ENCODE assay signal across 8 cellular contexts in the genomic region with DNA sequence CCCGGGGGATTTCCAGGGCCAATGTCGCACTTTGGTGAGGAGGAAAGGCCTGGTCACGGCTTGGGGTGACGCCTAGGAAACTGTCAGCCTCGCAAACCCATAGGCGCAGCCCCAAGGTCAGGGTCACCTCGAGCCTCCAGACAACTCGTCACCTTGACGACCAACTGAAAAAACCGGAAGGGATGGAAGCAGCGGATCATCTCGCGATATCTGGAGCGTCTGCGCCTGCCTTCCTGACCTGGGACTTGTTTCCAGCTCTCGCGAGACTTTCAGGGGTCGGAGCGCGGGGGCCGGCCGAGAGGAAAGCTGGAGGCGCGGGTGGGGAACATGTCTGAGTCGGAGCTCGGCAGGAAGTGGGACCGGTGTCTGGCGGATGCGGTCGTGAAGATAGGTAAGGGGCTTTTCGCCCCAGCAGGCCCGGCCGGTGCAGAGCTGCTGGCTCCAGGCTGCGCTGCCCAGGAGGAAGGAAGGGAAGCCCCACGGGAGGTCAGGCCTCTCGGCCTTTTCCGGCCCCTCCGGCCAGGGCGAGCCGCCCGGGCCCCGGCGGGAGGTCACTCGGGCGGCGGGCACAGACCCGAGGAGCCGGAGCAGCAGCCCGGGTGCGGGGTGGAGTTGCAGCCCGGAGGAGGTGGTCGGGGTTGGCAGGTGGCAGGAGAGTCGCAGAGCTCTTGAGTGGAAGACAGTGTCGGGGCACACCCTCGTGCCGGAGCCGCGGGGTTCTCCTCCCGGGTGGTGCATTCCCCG. TPM values are rescaled to one million over a fixed set of nuclear protein-coding genes. Genes with fewer than 3 reads are reported as not detected.
A peak's percentile ranks its signal among the peaks of the same experiment; 100 is the strongest.
DNase-seq lines count a peak whose midpoint lies in the region; ATAC-seq and TF ChIP-seq lines count a peak whose summit lies in the region.

No MANE protein-coding gene starts in this region.

- peak; percentile 25 to 31 for TF ChIP-seq RAD21 in liver (IDR thresholded peaks at IDR 0.05)

- peaks cover 32% of the 10 kb centered on the region for H3K36me3 Mint-ChIP-seq in CD4-positive, alpha-beta T cell (ENCODE audit: low read depth)
- peaks cover 21% of the 10 kb centered on the region for H3K36me3 Mint-ChIP-seq in activated CD4-positive, alpha-beta memory T cell treated with anti-CD3 and anti-CD28 coated beads for 36 hours

- peak overlapping the region; percentile 100 for H3K27ac ChIP-seq in CD4-positive, alpha-beta T cell (ENCODE audit: low read depth, low read length)
- peak overlapping the region in 58 of 59 donors; percentile 60 to 97 (median 87) for H3K27ac ChIP-seq in dorsolateral prefrontal cortex
- peak overlapping the region; percentile 81 to 92 for H3K27ac ChIP-seq in liver (ENCODE audit: low read depth in 1 of 2, low read length in 2 of 2)

- intact Hi-C loops in CD4-positive, alpha-beta T cell (cut with DNase I, micrococcal nuclease), result loop anchor here (1.0 to 5.0 kb wide), 9 partner anchors 45 to 640 kb away; partner anchors contain the start of genes NBL1 (in 2 of the 2), CAPZB (in 1 of the 2), IFFO2 (in 1 of the 2) and UBR4 (in 1 of the 2)
- intact Hi-C loops in activated CD4-positive, alpha-beta memory T cell treated with anti-CD3 and anti-CD28 coated beads for 36 hours (cut with micrococcal nuclease), result loop anchor here (1.0 to 10.0 kb wide), 8 partner anchors 9 to 672 kb away; partner anchors contain the start of genes CAPZB, NBL1, OTUD3 and UBR4
- intact Hi-C loops in dorsolateral prefrontal cortex (cut with DNase I), result loop anchor here (2.0 to 10.0 kb wide), 5 partner anchors 55 to 284 kb away; partner anchors contain the start of genes AKR7A2 (in 1 of the 2), CAPZB (in 1 of the 2) and SLC66A1 (in 1 of the 2)

- no peaks in the 10 kb centered on the region for H3K27me3 ChIP-seq in CD4-positive, alpha-beta T cell (ENCODE audit: control insufficient read depth, insufficient read depth, low read length)
- H3K27me3 ChIP-seq in dorsolateral prefrontal cortex (no peaks in the 10 kb centered on the region), liver (ENCODE audit: control insufficient read depth in 4 of 4, insufficient read depth in 4 of 4, low read length in 3 of 4) (no peaks in the 10 kb centered on the region)

- H3K4me3 ChIP-seq in dorsolateral prefrontal cortex, result peak overlapping the region; percentile 73 to 100 (median 95)
- H3K4me3 ChIP-seq in liver (ENCODE audit: low read depth in 1 of 3, low read length in 3 of 3), result peak overlapping the region; percentile 74 to 98 (median 76)

- H3K4me3 Mint-ChIP-seq in CD4-positive, alpha-beta T cell, result peak overlapping the region; percentile 96
- H3K4me3 Mint-ChIP-seq in activated CD4-positive, alpha-beta memory T cell treated with anti-CD3 and anti-CD28 coated beads for 36 hours, result peak overlapping the region; percentile 92

- no peaks in the 10 kb centered on the region for H3K27me3 Mint-ChIP-seq in CD4-positive, alpha-beta T cell
- H3K27me3 Mint-ChIP-seq in activated CD4-positive, alpha-beta memory T cell treated with anti-CD3 and anti-CD28 coated beads for 36 hours, result no peaks in the 10 kb centered on the region

- peak; percentile 92 to 97 (median 94) for DNase-seq in CD4-positive, alpha-beta T cell
- DNase-seq in NCI-H82 (lab: John Stamatoyannopoulos, UW), result peak; percentile 99
- DNase-seq in activated CD4-positive, alpha-beta memory T cell treated with anti-CD3 and anti-CD28 coated beads for 36 hours, result peak; percentile 99
- DNase-seq in dorsolateral prefrontal cortex, result peak; percentile 87 to 98 (median 96)
- DNase-seq in stimulated activated CD4-positive, alpha-beta T cell treated with anti-CD3 and anti-CD28 coated beads, Interleukin-4, amount 100 ng/mL, for 1 hour, result peak; percentile 94

- peak; percentile 63 for ATAC-seq in CD4-positive, alpha-beta T cell (ENCODE audit: poor library complexity)
- ATAC-seq in GM19452 (IDR thresholded peaks at IDR 0.05; ENCODE audit: unreplicated experiment), result peak; percentile 88
- ATAC-seq in HG03575 (IDR thresholded peaks at IDR 0.05; ENCODE audit: extremely low read depth, insufficient number of reproducible peaks, low FRiP score, unreplicated experiment), result peak; percentile 46

- POLR2A ChIA-PET in CD4-positive, alpha-beta T cell (lab: Charles Lee), result interaction anchor here (0.7 to 4.7 kb wide), 37 partner anchors 10 to 641 kb away, joined by 3 to 74 read pairs (median 5); partner anchors contain the start of genes AKR7A2, CAPZB, EMC1 and IFFO2
- POLR2A ChIA-PET in activated CD4-positive, alpha-beta memory T cell treated with anti-CD3 and anti-CD28 coated beads for 36 hours (lab: Charles Lee), result interaction anchor here (0.5 to 1.3 kb wide), 8 partner anchors 9 to 348 kb away, joined by 3 to 6 read pairs (median 4); partner anchors contain the start of gene NBL1

- H3K4me1 Mint-ChIP-seq in CD4-positive, alpha-beta T cell (ENCODE audit: low read depth), result peaks cover 49% of the 10 kb centered on the region
- peaks cover 45% of the 10 kb centered on the region for H3K4me1 Mint-ChIP-seq in activated CD4-positive, alpha-beta memory T cell treated with anti-CD3 and anti-CD28 coated beads for 36 hours (ENCODE audit: low read depth)

- TF ChIP-seq CTCF in CD4-positive, alpha-beta T cell (IDR thresholded peaks at IDR 0.05), result no peak
- TF ChIP-seq CTCF in dorsolateral prefrontal cortex (IDR thresholded peaks at IDR 0.05 in 54 of 56, conservative IDR thresholded peaks at IDR 0.05 in 2 of 56; ENCODE audit: low read depth in 1 of 56, partially characterized antibody in 56 of 56) (peak in 12 of 56 donors; percentile 7 to 36 (median 22)), liver (IDR thresholded peaks at IDR 0.05; ENCODE audit: low read depth, low read length, missing input control) (no peak)

- H3K4me1 ChIP-seq in liver (ENCODE audit: control insufficient read depth in 4 of 4, insufficient read depth in 4 of 4, low read length in 3 of 4), result peaks cover 0 to 23% (median 9%) of the 10 kb centered on the region in 4 donors

- H3K27ac Mint-ChIP-seq in CD4-positive, alpha-beta T cell, result peak overlapping the region; percentile 100
- peak overlapping the region; percentile 100 for H3K27ac Mint-ChIP-seq in activated CD4-positive, alpha-beta memory T cell treated with anti-CD3 and anti-CD28 coated beads for 36 hours

- H3K36me3 ChIP-seq in liver (ENCODE audit: control insufficient read depth in 4 of 4, insufficient read depth in 3 of 4, low read depth in 1 of 4, low read length in 3 of 4), result no peaks in the 10 kb centered on the region

- no peaks in the 10 kb centered on the region for H3K9me3 Mint-ChIP-seq in CD4-positive, alpha-beta T cell
- H3K9me3 Mint-ChIP-seq in activated CD4-positive, alpha-beta memory T cell treated with anti-CD3 and anti-CD28 coated beads for 36 hours, result no peaks in the 10 kb centered on the region

- WGBS in liver, result under 1% methylated on average over 60 of the region's 60 CpGs

- CTCF ChIA-PET in CD4-positive, alpha-beta T cell (lab: Charles Lee), result interaction anchor here (0.6 to 2.6 kb wide), 9 partner anchors 9 to 1187 kb away, joined by 3 to 11 read pairs (median 6); no protein-coding TSS in a partner anchor
- CTCF ChIA-PET in activated CD4-positive, alpha-beta memory T cell treated with anti-CD3 and anti-CD28 coated beads for 36 hours (lab: Charles Lee), result interaction anchor here (0.9 to 2.8 kb wide), 7 partner anchors 15 to 219 kb away, joined by 3 to 10 read pairs (median 3); no protein-coding TSS in a partner anchor

- peak overlapping the region; percentile 51 to 62 for H3K9ac ChIP-seq in liver (ENCODE audit: low read depth in 1 of 2, low read length in 2 of 2)

- H3K9me3 ChIP-seq in CD4-positive, alpha-beta T cell (ENCODE audit: control insufficient read depth, low read length), result no peaks in the 10 kb centered on the region
- no peaks in the 10 kb centered on the region for H3K9me3 ChIP-seq in liver (ENCODE audit: control insufficient read depth in 4 of 4, low read length in 3 of 4)

TF ChIP-seq in liver, 16 proteins besides CTCF, POLR2A, EP300 and RAD21 (continues in another document):
- no peak for TF ChIP-seq FOXA1 (IDR thresholded peaks at IDR 0.05)
- TF ChIP-seq, protein P1, sequence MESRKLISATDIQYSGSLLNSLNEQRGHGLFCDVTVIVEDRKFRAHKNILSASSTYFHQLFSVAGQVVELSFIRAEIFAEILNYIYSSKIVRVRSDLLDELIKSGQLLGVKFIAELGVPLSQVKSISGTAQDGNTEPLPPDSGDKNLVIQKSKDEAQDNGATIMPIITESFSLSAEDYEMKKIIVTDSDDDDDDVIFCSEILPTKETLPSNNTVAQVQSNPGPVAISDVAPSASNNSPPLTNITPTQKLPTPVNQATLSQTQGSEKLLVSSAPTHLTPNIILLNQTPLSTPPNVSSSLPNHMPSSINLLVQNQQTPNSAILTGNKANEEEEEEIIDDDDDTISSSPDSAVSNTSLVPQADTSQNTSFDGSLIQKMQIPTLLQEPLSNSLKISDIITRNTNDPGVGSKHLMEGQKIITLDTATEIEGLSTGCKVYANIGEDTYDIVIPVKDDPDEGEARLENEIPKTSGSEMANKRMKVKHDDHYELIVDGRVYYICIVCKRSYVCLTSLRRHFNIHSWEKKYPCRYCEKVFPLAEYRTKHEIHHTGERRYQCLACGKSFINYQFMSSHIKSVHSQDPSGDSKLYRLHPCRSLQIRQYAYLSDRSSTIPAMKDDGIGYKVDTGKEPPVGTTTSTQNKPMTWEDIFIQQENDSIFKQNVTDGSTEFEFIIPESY (IDR thresholded peaks at IDR 0.05), result peak; percentile 100
- TF ChIP-seq GABPA (IDR thresholded peaks at IDR 0.05 in 1 of 2, conservative IDR thresholded peaks at IDR 0.05 in 1 of 2), result peak in 1 of 2 donors; percentile 79
- TF ChIP-seq, protein P2, sequence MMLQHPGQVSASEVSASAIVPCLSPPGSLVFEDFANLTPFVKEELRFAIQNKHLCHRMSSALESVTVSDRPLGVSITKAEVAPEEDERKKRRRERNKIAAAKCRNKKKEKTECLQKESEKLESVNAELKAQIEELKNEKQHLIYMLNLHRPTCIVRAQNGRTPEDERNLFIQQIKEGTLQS (IDR thresholded peaks at IDR 0.05), result no peak
- TF ChIP-seq FOXA2 (IDR thresholded peaks at IDR 0.05), result no peak
- TF ChIP-seq HNF4G (IDR thresholded peaks at IDR 0.05), result no peak
- TF ChIP-seq NR2F2 (IDR thresholded peaks at IDR 0.05), result peak; percentile 77
- no peak for TF ChIP-seq TAF1 (conservative IDR thresholded peaks at IDR 0.05)
- peak in 1 of 2 donors; percentile 51 for TF ChIP-seq RXRA (IDR thresholded peaks at IDR 0.05)
- peak in 1 of 2 donors; percentile 10 for TF ChIP-seq JUND (IDR thresholded peaks at IDR 0.05)
- no peak for TF ChIP-seq SP1 (IDR thresholded peaks at IDR 0.05)
- TF ChIP-seq YY1 (IDR thresholded peaks at IDR 0.05), result peak; percentile 70
- TF ChIP-seq HNF4A (conservative IDR thresholded peaks at IDR 0.05), result peak in 1 of 2 donors; percentile 19

RNA-seq across cellular contexts. Expression of gene NBL1, which starts 47.2 kb away (rescaled TPM):
- 10 to 100 TPM; 26.4 to 29.7 TPM for total RNA-seq in CD4-positive, alpha-beta T cell
- total RNA-seq in activated CD4-positive, alpha-beta memory T cell treated with anti-CD3 and anti-CD28 coated beads for 36 hours, result 10 to 100 TPM; 25.0 to 31.3 TPM
- total RNA-seq in dorsolateral prefrontal cortex (100 to 1,000 TPM in 107 of 120 experiments, 10 to 100 TPM in 13; 50.1 to 208 (median 129) TPM), liver (1 to 10 TPM; 1.7 to 1.8 TPM)
- polyA plus RNA-seq in liver, result 1 to 10 TPM in 1 of 2 donors, under 1 TPM in 1; 0.72 to 4.4 TPM

Comparison
In these comparisons a context has a peak if more than half of its experiments do, and no peak if none do; other contexts are left out.
1. Peak in every context shown above with its lines: DNase-seq, ATAC-seq, H3K4me3 ChIP-seq and H3K27ac ChIP-seq.
2. RNA of gene NBL1, which starts 47.2 kb away (total RNA-seq): 50.1 to 208 TPM in dorsolateral prefrontal cortex, 25.0 to 31.3 TPM in activated CD4-positive, alpha-beta memory T cell treated with anti-CD3 and anti-CD28 coated beads for 36 hours and 26.4 to 29.7 TPM in CD4-positive, alpha-beta T cell; 1.7 to 1.8 TPM in liver; every median in the first group is over 4 times any median in the second.